In genomic region chr3:186930143-186930638, GRCh38 we compare ENCODE assay signal across 1 cellular context.
TF ChIP-seq lines count a peak whose summit lies in the region.

Gene ST6GAL1, plus strand, starts transcription at chr3:186930526. Its CDS starts 112,178 bp downstream, at chr3:187042704.

TF ChIP-seq in K562, 482 proteins besides CTCF, POLR2A, EP300 and RAD21 (continued from another document and continues in another):
- TF ChIP-seq, protein P1, sequence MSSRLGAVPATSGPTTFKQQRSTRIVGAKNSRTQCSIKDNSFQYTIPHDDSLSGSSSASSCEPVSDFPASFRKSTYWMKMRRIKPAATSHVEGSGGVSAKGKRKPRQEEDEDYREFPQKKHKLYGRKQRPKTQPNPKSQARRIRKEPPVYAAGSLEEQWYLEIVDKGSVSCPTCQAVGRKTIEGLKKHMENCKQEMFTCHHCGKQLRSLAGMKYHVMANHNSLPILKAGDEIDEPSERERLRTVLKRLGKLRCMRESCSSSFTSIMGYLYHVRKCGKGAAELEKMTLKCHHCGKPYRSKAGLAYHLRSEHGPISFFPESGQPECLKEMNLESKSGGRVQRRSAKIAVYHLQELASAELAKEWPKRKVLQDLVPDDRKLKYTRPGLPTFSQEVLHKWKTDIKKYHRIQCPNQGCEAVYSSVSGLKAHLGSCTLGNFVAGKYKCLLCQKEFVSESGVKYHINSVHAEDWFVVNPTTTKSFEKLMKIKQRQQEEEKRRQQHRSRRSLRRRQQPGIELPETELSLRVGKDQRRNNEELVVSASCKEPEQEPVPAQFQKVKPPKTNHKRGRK (tag; IDR thresholded peaks at IDR 0.05), result no peak
- TF ChIP-seq JUND (IDR thresholded peaks at IDR 0.05; ENCODE audit: borderline replicate concordance, low read depth, low read length) (peak; percentile 35; the same call in 1 of the 2 replicates), JUND (tag; IDR thresholded peaks at IDR 0.05; ENCODE audit: borderline replicate concordance, low read depth, low read length) (peak; percentile 45; the same call in 1 of the 3 replicates), PREB (CRISPR knock-in tag; IDR thresholded peaks at IDR 0.05) (no peak), RUNX1 (IDR thresholded peaks at IDR 0.05; ENCODE audit: low read depth) (no peak), NUFIP1 (IDR thresholded peaks at IDR 0.05; ENCODE audit: partially characterized antibody) (no peak), ESRRA (IDR thresholded peaks at IDR 0.05; ENCODE audit: borderline replicate concordance, low read depth) (peak; percentile 69; the same call in 1 of the 2 replicates), E2F4 (CRISPR knock-in tag; IDR thresholded peaks at IDR 0.05; ENCODE audit: low read depth) (no peak), DNMT1 (IDR thresholded peaks at IDR 0.05) (no peak), HMG20B (CRISPR knock-in tag; IDR thresholded peaks at IDR 0.05) (no peak), ZNF311 (CRISPR knock-in tag; IDR thresholded peaks at IDR 0.05) (no peak), GATA2 (CRISPR knock-in tag; IDR thresholded peaks at IDR 0.05) (no peak), HNRNPUL1 (IDR thresholded peaks at IDR 0.05; ENCODE audit: low read length) (no peak), ZBTB7A (IDR thresholded peaks at IDR 0.05; ENCODE audit: borderline replicate concordance, control insufficient read depth, low read depth, low read length) (peak; percentile 84; the same call in 1 of the 2 replicates), ZFPM2 (CRISPR knock-in tag; IDR thresholded peaks at IDR 0.05) (no peak), SLC30A9 (CRISPR knock-in tag; IDR thresholded peaks at IDR 0.05) (no peak), NEUROD1 (IDR thresholded peaks at IDR 0.05; ENCODE audit: borderline replicate concordance, low read depth, low read length, partially characterized antibody) (peak; percentile 10), ZNF77 (CRISPR knock-in tag; IDR thresholded peaks at IDR 0.05) (no peak), BRD9 (IDR thresholded peaks at IDR 0.05; ENCODE audit: low read depth, partially characterized antibody) (no peak), SRSF1 (IDR thresholded peaks at IDR 0.05; ENCODE audit: low read depth, low read length) (no peak), ZNF431 (CRISPR knock-in tag; IDR thresholded peaks at IDR 0.05) (no peak), C11orf30 (IDR thresholded peaks at IDR 0.05; ENCODE audit: low read depth) (no peak), ZNF589 (CRISPR knock-in tag; IDR thresholded peaks at IDR 0.05; ENCODE audit: low read depth) (no peak), ZNF384 (IDR thresholded peaks at IDR 0.05; ENCODE audit: low read depth, low read length) (no peak), EHMT2 (IDR thresholded peaks at IDR 0.05) (no peak), BCL6 (CRISPR knock-in tag; IDR thresholded peaks at IDR 0.05) (no peak), PYGO2 (tag; IDR thresholded peaks at IDR 0.05) (no peak), ZHX1 (conservative IDR thresholded peaks at IDR 0.05; ENCODE audit: low read length) (no peak), RBBP5 (IDR thresholded peaks at IDR 0.05; ENCODE audit: borderline replicate concordance, insufficient read depth, low read length, poor library complexity, severe bottlenecking) (no peak), SP2 (IDR thresholded peaks at IDR 0.05; ENCODE audit: extremely low read depth, low read depth, low read length, poor library complexity, severe bottlenecking) (no peak), ZBTB33 (CRISPR knock-in tag; IDR thresholded peaks at IDR 0.05) (peak; percentile 84), ZC3H11A (IDR thresholded peaks at IDR 0.05; ENCODE audit: low read depth, low read length) (no peak), MTA3 (IDR thresholded peaks at IDR 0.05; ENCODE audit: borderline replicate concordance) (peak; percentile 74; the same call in 1 of the 2 replicates), SMAD1 (IDR thresholded peaks at IDR 0.05; ENCODE audit: low read depth, low read length, partially characterized antibody) (no peak), EWSR1 (IDR thresholded peaks at IDR 0.05; ENCODE audit: borderline replicate concordance, low read depth, partially characterized antibody) (no peak), SMC3 (conservative IDR thresholded peaks at IDR 0.05; ENCODE audit: insufficient read depth, low read depth, low read length) (peak; percentile 34; the same call in 1 of the 2 replicates), COPS2 (conservative IDR thresholded peaks at IDR 0.05) (no peak)
- TF ChIP-seq, protein P2, sequence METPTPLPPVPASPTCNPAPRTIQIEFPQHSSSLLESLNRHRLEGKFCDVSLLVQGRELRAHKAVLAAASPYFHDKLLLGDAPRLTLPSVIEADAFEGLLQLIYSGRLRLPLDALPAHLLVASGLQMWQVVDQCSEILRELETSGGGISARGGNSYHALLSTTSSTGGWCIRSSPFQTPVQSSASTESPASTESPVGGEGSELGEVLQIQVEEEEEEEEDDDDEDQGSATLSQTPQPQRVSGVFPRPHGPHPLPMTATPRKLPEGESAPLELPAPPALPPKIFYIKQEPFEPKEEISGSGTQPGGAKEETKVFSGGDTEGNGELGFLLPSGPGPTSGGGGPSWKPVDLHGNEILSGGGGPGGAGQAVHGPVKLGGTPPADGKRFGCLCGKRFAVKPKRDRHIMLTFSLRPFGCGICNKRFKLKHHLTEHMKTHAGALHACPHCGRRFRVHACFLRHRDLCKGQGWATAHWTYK (CRISPR knock-in tag; IDR thresholded peaks at IDR 0.05), result no peak
- TF ChIP-seq, protein P3, sequence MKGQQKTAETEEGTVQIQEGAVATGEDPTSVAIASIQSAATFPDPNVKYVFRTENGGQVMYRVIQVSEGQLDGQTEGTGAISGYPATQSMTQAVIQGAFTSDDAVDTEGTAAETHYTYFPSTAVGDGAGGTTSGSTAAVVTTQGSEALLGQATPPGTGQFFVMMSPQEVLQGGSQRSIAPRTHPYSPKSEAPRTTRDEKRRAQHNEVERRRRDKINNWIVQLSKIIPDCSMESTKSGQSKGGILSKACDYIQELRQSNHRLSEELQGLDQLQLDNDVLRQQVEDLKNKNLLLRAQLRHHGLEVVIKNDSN (CRISPR knock-in tag; IDR thresholded peaks at IDR 0.05), result no peak
- TF ChIP-seq, protein P4, sequence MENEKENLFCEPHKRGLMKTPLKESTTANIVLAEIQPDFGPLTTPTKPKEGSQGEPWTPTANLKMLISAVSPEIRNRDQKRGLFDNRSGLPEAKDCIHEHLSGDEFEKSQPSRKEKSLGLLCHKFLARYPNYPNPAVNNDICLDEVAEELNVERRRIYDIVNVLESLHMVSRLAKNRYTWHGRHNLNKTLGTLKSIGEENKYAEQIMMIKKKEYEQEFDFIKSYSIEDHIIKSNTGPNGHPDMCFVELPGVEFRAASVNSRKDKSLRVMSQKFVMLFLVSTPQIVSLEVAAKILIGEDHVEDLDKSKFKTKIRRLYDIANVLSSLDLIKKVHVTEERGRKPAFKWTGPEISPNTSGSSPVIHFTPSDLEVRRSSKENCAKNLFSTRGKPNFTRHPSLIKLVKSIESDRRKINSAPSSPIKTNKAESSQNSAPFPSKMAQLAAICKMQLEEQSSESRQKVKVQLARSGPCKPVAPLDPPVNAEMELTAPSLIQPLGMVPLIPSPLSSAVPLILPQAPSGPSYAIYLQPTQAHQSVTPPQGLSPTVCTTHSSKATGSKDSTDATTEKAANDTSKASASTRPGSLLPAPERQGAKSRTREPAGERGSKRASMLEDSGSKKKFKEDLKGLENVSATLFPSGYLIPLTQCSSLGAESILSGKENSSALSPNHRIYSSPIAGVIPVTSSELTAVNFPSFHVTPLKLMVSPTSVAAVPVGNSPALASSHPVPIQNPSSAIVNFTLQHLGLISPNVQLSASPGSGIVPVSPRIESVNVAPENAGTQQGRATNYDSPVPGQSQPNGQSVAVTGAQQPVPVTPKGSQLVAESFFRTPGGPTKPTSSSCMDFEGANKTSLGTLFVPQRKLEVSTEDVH (IDR thresholded peaks at IDR 0.05; ENCODE audit: low read depth, partially characterized antibody), result no peak
